10 cellular contexts compared by ENCODE assay signal in the genomic region with DNA sequence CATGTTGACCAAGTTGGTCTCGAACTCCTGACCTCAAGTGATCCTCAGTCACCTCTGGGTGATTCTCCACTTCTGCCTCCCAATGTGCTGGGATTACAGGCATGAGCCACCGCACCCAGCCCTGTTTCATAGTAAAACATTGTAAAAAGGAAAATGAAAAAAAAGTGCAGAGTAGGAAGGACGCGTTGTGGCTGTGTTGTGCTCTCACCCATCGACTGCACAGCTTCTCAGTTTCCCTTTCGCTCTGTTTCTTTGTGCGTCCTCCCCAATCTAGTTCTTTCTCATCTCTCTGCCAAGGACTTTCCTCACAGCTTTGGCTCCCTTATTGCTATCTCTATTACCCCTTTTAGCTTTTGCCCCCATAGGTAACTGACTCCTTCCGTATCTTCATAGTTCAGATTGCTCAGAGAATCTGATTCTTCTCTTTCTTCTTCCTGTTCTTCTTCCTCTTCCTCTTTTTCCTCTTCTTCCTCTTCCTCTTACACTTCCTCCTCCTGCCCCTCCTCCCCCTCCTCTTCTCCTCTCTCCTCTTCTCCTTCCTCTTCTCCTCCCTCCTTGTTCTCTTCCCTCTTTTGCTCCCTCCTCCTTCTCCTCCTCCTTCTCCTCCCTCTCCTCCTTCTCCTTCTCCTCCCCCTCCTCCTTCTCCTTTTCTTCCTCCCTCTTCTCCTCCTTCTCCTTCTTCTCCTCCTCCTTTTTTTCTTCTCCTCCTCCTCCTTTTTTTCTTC.
DNase-seq lines count a peak whose midpoint lies in the region; ATAC-seq, FAIRE-seq and TF ChIP-seq lines count a peak whose summit lies in the region.
"Had no signal": no experiment of that assay in that cellular context is flagged by ENCODE, and none has a peak within 500 bp of the region (broad histone marks: within the 10 kb centered on the region; RNA-seq: fewer than 3 reads in every experiment).

No MANE protein-coding gene starts in this region.

- RAD21 ChIA-PET in GM12878 (lab: Charles Lee; ENCODE audit: unreplicated experiment) = no interaction called here

- SMC1A ChIA-PET in GM12878 (lab: Charles Lee; ENCODE audit: uncharacterized antibody, unreplicated experiment) = interaction anchor here (0.6 to 1.0 kb wide), 2 partner anchors 8 to 77 kb away, joined by 3 read pairs; no protein-coding TSS in a partner anchor

- no peaks in the 10 kb centered on the region for H3K9me3 ChIP-seq in GM12878 (replicated peaks; ENCODE audit: control insufficient read depth, insufficient read depth, low read length)

- 0% methylated on average over 8 of the region's 8 CpGs for WGBS in GM12878 (ENCODE audit: insufficient coverage, insufficient replicate concordance, low lambda C conversion rate, missing lambda C conversion rate)

- H3K27ac ChIP-seq in GM12878 (ENCODE audit: control insufficient read depth, insufficient read depth) = peak overlapping the region; percentile 31; the same call in 1 of the 2 replicates

- peak overlapping the region; percentile 92 for H2AFZ ChIP-seq in GM12878 (ENCODE audit: control insufficient read depth, low read depth, low read length)

- no peaks in the 10 kb centered on the region; a peak in 1 of 4 replicates for H3K27me3 ChIP-seq in GM12878 (replicated peaks in 1 of 2; ENCODE audit: control insufficient read depth in 2 of 2, insufficient read depth in 2 of 2, low read length in 1 of 2)

- H4K20me1 ChIP-seq in GM12878 (ENCODE audit: control insufficient read depth, insufficient read depth) = no peaks in the 10 kb centered on the region

- ATAC-seq in GM18505 (IDR thresholded peaks at IDR 0.05; ENCODE audit: unreplicated experiment) (peak; percentile 40), HG03342 (IDR thresholded peaks at IDR 0.05; ENCODE audit: unreplicated experiment) (peak; percentile 55), GM12878 (peak; percentile 77), GM21737 (IDR thresholded peaks at IDR 0.05; ENCODE audit: unreplicated experiment) (no peak)

- TF ChIP-seq POLR2A in GM18505 (IDR thresholded peaks at IDR 0.05; ENCODE audit: borderline replicate concordance, extremely low read depth, insufficient read depth, insufficient read length) (no peak), GM12878 (IDR thresholded peaks at IDR 0.05; ENCODE audit: low read depth, low read length) (peak; percentile 33; the same call in 1 of the 2 replicates)

- H3K4me3 ChIP-seq in GM12878 = peak overlapping the region; percentile 71

- no peaks in the 10 kb centered on the region for H3K79me2 ChIP-seq in GM12878 (ENCODE audit: control insufficient read depth, insufficient read depth, low read length)

- no peaks in the 10 kb centered on the region for H3K36me3 ChIP-seq in GM12878 (ENCODE audit: control insufficient read depth in 2 of 2, insufficient read depth in 2 of 2, low read length in 1 of 2)

- BruUV-seq in GM12878 (replicated peaks; lab: Mats Ljungman, UMichigan) = no TSS peak

- H3K9ac ChIP-seq in GM12878 (ENCODE audit: control insufficient read depth, insufficient read depth, low read length) = peak overlapping the region; percentile 40; the same call in 1 of the 2 replicates

- DNase-seq in GM20000 (ENCODE audit: low spot score) (peak; percentile 75), GM12878 (ENCODE audit: low read depth, low spot score) (peak; percentile 30), medulla oblongata (ENCODE audit: extremely low spot score) (no peak)
- no peak for DNase-seq in stimulated activated CD4-positive, alpha-beta T cell treated with anti-CD3 and anti-CD28 coated beads, Interleukin-12 subunit alpha, Interleukin-12 subunit beta, amount 100 ng/mL, for 4 hours
- DNase-seq: NCI-H2171 had no signal

- TF ChIP-seq CTCF in GM20000 (IDR thresholded peaks at IDR 0.05; ENCODE audit: extremely low read depth, missing control alignments) = no peak
- TF ChIP-seq CTCF in GM12878 (IDR thresholded peaks at IDR 0.05 in 2 of 3, conservative IDR thresholded peaks at IDR 0.05 in 1 of 3; ENCODE audit: control insufficient read depth in 2 of 3, extremely low read depth in 1 of 3, insufficient read depth in 1 of 3, low read depth in 3 of 3, low read length in 3 of 3) = no peak

- peak overlapping the region; percentile 92 for H3K4me2 ChIP-seq in GM12878 (ENCODE audit: control insufficient read depth, insufficient read depth)

- no peak for TF ChIP-seq RAD21 in GM12878 (IDR thresholded peaks at IDR 0.05; ENCODE audit: insufficient read depth, low read depth, low read length)

- no peaks in the 10 kb centered on the region; the same call in 1 of the 2 replicates for H3K4me1 ChIP-seq in GM12878 (ENCODE audit: control insufficient read depth, insufficient read depth, low read length)

- POLR2A ChIA-PET in GM12878 (lab: Charles Lee) = no interaction called here

- CTCF ChIA-PET in GM12878 (lab: Yijun Ruan, JAX) = no interaction called here

- in situ Hi-C loops in GM12878 (cut with MboI) = no loop called here

- no peak for TF ChIP-seq EP300 in GM12878 (IDR thresholded peaks at IDR 0.05; ENCODE audit: borderline replicate concordance in 1 of 2, control insufficient read depth in 1 of 2, low read depth in 2 of 2, low read length in 2 of 2)

- intact Hi-C loops in GM12878 (cut with micrococcal nuclease; ENCODE audit: unreplicated experiment) = no loop called here

- peak; percentile 92 for FAIRE-seq in GM12878 (lab: Jason Lieb, UNC)
- FAIRE-seq: endometrium, G401.6 had no signal

TF ChIP-seq in GM12878, 131 proteins besides CTCF, POLR2A, EP300 and RAD21:
- TF ChIP-seq EED (IDR thresholded peaks at IDR 0.05; ENCODE audit: low read depth) = no peak
- no peak for TF ChIP-seq SRF (IDR thresholded peaks at IDR 0.05; ENCODE audit: low read depth in 2 of 2, low read length in 2 of 2)
- peak; percentile 43; the same call in 1 of the 2 replicates for TF ChIP-seq SPI1 (IDR thresholded peaks at IDR 0.05; ENCODE audit: borderline replicate concordance, insufficient read depth, low read depth, low read length)
- 0 out of 2 replicates have a peak, but pooled peaks have one; percentile 12 for TF ChIP-seq IKZF1 (conservative IDR thresholded peaks at IDR 0.05)
- 0 out of 2 replicates have a peak, but pooled peaks have one; percentile 22 for TF ChIP-seq NBN (IDR thresholded peaks at IDR 0.05)
- TF ChIP-seq STAT1 (conservative IDR thresholded peaks at IDR 0.05) = no peak
- 0 out of 2 replicates have a peak, but pooled peaks have one; percentile 60 for TF ChIP-seq YBX1 (IDR thresholded peaks at IDR 0.05)
- TF ChIP-seq ETV6 (conservative IDR thresholded peaks at IDR 0.05 in 1 of 2, IDR thresholded peaks at IDR 0.05 in 1 of 2; ENCODE audit: borderline replicate concordance in 1 of 2, low read depth in 1 of 2) = peak in 1 of 2 experiments; percentile 82; a peak in 2 of 4 replicates
- TF ChIP-seq, protein P1, sequence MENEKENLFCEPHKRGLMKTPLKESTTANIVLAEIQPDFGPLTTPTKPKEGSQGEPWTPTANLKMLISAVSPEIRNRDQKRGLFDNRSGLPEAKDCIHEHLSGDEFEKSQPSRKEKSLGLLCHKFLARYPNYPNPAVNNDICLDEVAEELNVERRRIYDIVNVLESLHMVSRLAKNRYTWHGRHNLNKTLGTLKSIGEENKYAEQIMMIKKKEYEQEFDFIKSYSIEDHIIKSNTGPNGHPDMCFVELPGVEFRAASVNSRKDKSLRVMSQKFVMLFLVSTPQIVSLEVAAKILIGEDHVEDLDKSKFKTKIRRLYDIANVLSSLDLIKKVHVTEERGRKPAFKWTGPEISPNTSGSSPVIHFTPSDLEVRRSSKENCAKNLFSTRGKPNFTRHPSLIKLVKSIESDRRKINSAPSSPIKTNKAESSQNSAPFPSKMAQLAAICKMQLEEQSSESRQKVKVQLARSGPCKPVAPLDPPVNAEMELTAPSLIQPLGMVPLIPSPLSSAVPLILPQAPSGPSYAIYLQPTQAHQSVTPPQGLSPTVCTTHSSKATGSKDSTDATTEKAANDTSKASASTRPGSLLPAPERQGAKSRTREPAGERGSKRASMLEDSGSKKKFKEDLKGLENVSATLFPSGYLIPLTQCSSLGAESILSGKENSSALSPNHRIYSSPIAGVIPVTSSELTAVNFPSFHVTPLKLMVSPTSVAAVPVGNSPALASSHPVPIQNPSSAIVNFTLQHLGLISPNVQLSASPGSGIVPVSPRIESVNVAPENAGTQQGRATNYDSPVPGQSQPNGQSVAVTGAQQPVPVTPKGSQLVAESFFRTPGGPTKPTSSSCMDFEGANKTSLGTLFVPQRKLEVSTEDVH (IDR thresholded peaks at IDR 0.05; ENCODE audit: low read depth, partially characterized antibody) = no peak
- TF ChIP-seq IKZF2 (IDR thresholded peaks at IDR 0.05) = peak; percentile 30 to 56; a peak in 2 of 4 replicates
- no peak for TF ChIP-seq CBFB (IDR thresholded peaks at IDR 0.05; ENCODE audit: low read depth)
- no peak for TF ChIP-seq TARDBP (IDR thresholded peaks at IDR 0.05; ENCODE audit: borderline replicate concordance)
- TF ChIP-seq RUNX3 (IDR thresholded peaks at IDR 0.05; ENCODE audit: low read length) = peak; percentile 9; the same call in 1 of the 2 replicates
- TF ChIP-seq ZNF384 (IDR thresholded peaks at IDR 0.05; ENCODE audit: borderline replicate concordance, low read depth, low read length) = peak; percentile 12; the same call in 1 of the 2 replicates
- TF ChIP-seq, protein P2, sequence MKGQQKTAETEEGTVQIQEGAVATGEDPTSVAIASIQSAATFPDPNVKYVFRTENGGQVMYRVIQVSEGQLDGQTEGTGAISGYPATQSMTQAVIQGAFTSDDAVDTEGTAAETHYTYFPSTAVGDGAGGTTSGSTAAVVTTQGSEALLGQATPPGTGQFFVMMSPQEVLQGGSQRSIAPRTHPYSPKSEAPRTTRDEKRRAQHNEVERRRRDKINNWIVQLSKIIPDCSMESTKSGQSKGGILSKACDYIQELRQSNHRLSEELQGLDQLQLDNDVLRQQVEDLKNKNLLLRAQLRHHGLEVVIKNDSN (IDR thresholded peaks at IDR 0.05; ENCODE audit: borderline replicate concordance, extremely low read length, insufficient read depth, low read depth, low read length) = no peak

Comparison
In these comparisons a context has a peak if more than half of its experiments do, and no peak if none do; other contexts are left out.
1. DNase-seq: peak in GM20000 (single experiment) and GM12878 (single experiment); none in medulla oblongata (single experiment) and stimulated activated CD4-positive, alpha-beta T cell treated with anti-CD3 and anti-CD28 coated beads, Interleukin-12 subunit alpha, Interleukin-12 subunit beta, amount 100 ng/mL, for 4 hours (single experiment).